ENCODE assay signal across 21 cellular contexts in the genomic region with DNA sequence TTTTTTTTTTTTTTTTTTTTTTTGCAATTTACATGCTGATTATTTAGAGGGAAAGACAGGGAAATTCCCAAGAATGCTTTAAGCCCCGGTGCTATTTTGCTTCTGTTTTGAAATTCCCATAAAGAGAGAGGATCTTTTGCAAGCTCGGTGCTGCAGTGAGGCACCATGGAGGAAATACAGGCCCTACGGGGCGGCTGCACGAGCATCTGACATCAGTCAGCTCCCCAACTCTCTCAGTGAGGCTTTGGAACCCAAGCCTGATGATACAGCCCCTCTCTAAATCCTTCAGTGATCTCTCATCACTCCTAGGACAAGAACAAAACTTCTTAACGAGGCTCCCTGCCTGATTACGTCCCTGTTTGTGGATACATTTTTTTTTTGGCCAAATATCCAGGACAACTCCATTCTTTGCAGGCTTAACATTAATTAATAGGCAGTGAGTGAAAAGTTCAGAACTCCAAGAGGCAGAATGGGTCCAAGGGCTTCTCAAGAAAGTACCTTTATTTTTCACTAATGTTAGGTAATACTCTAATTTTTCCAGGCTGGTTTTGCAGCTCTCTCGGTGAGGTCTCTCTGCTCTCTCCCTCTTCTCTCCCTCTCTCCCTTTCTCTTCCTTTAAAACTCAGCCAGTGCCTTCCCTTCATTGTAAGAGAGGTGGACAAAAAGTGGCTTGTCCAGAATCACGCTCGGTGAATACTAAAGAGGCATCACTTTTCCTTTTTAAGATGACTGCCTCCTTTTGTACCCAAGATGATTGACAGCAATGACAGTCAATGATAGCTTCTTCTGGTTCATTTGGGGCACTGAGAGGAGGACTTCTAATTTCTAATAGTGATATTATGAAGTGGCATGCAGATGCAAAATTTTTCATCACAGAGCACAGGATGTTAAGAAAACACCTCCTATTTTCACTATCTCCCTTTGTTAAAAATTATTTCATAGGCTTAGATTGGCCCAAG. TPM values are rescaled to one million over a fixed set of nuclear protein-coding genes. Genes with fewer than 3 reads are reported as not detected.
DNase-seq lines count a peak whose midpoint lies in the region; ATAC-seq and TF ChIP-seq lines count a peak whose summit lies in the region.
"Had no signal": no experiment of that assay in that cellular context is flagged by ENCODE, and none has a peak within 500 bp of the region (broad histone marks: within the 10 kb centered on the region; RNA-seq: fewer than 3 reads in every experiment).

No MANE protein-coding gene starts in this region.

- no peak overlapping the region for H3K27ac ChIP-seq in right cardiac atrium (ENCODE audit: low read length)

- H3K4me1 Mint-ChIP-seq in endothelial cell (ENCODE audit: unreplicated experiment): peaks cover 11% of the 10 kb centered on the region

- H3K4me1 ChIP-seq in right cardiac atrium (ENCODE audit: control insufficient read depth, insufficient read depth, low read length) (peaks cover 4% of the 10 kb centered on the region), neuron (ENCODE audit: insufficient read depth, low read length) (peaks cover 23% of the 10 kb centered on the region)

- H3K27ac Mint-ChIP-seq in endothelial cell (ENCODE audit: unreplicated experiment): no peak overlapping the region
- H3K27ac Mint-ChIP-seq: CD8-positive, alpha-beta T cell; IgD-negative memory B cell; natural killer cell; T-cell had no signal

- ATAC-seq in left ventricle myocardium superior (peak; percentile 13), right cardiac atrium (no peak), HG03432 (IDR thresholded peaks at IDR 0.05; ENCODE audit: unreplicated experiment) (no peak), GM19463 (IDR thresholded peaks at IDR 0.05; ENCODE audit: unreplicated experiment) (no peak)
- ATAC-seq: CD8-positive, alpha-beta T cell; natural killer cell; T-cell had no signal

- peak overlapping the region; percentile 42 for H3K4me3 Mint-ChIP-seq in endothelial cell (ENCODE audit: unreplicated experiment)
- H3K4me3 Mint-ChIP-seq: CD8-positive, alpha-beta T cell; IgD-negative memory B cell; natural killer cell; T-cell had no signal

- H3K4me3 ChIP-seq in right cardiac atrium (ENCODE audit: low read length): no peak overlapping the region
- no peak overlapping the region for H3K4me3 ChIP-seq in neuron (ENCODE audit: low read length)
- H3K4me3 ChIP-seq: upper lobe of left lung had no signal

- peak overlapping the region; percentile 53 for H2AFZ ChIP-seq in neuron (ENCODE audit: low read depth, low read length)

- DNase-seq in left ventricle myocardium superior (no peak), right cardiac atrium (no peak), endothelial cell (ENCODE audit: low spot score) (no peak), NCI-H187 (lab: John Stamatoyannopoulos, UW) (no peak), NK-92 (lab: John Stamatoyannopoulos, UW; ENCODE audit: unreplicated experiment) (no peak)
- DNase-seq: activated CD4-positive, CD25-positive, alpha-beta regulatory T cell; activated CD8-positive, alpha-beta memory T cell treated with anti-CD3 and anti-CD28 coated beads, Interleukin-2, amount 50 U/mL, for 4 hours; activated naive CD4-positive, alpha-beta T cell treated with Interleukin-2 at 50 U/mL for 16 hours; CD8-positive, alpha-beta T cell; natural killer cell; NCI-H1048; NCI-H774; T-cell had no signal

- no peak for TF ChIP-seq CTCF in endothelial cell (IDR thresholded peaks at IDR 0.05; ENCODE audit: unreplicated experiment)

- no peaks in the 10 kb centered on the region for H3K36me3 ChIP-seq in neuron (ENCODE audit: insufficient read depth, low read length)
- H3K36me3 ChIP-seq: upper lobe of left lung had no signal

- intact Hi-C loops in left ventricle myocardium superior (cut with micrococcal nuclease) (no loop called here), right cardiac atrium (cut with DNase I) (no loop called here)

- H3K9me3 ChIP-seq in right cardiac atrium (ENCODE audit: control insufficient read depth, low read length) (no peaks in the 10 kb centered on the region), neuron (ENCODE audit: low read length) (no peaks in the 10 kb centered on the region)
- H3K9me3 ChIP-seq: upper lobe of left lung had no signal

- H3K27me3 ChIP-seq in right cardiac atrium (ENCODE audit: control insufficient read depth, insufficient read depth): no peaks in the 10 kb centered on the region
- H3K27me3 ChIP-seq in neuron (ENCODE audit: insufficient read depth, low read length): no peaks in the 10 kb centered on the region
- H3K27me3 ChIP-seq: upper lobe of left lung had no signal

- no peaks in the 10 kb centered on the region for H3K9me3 Mint-ChIP-seq in endothelial cell (ENCODE audit: unreplicated experiment)
- H3K9me3 Mint-ChIP-seq: CD8-positive, alpha-beta T cell; IgD-negative memory B cell; natural killer cell; T-cell had no signal

- WGBS in right cardiac atrium: 49% methylated on average over 10 of the region's 10 CpGs

- no peaks in the 10 kb centered on the region for H3K36me3 Mint-ChIP-seq in endothelial cell (ENCODE audit: low read depth, unreplicated experiment)
- H3K36me3 Mint-ChIP-seq: CD8-positive, alpha-beta T cell; natural killer cell; T-cell had no signal

- H3K27me3 Mint-ChIP-seq in endothelial cell (ENCODE audit: unreplicated experiment): peaks cover 15% of the 10 kb centered on the region

RNA-seq across cellular contexts. Expression of gene CHI3L1, which starts 1.1 kb away (rescaled TPM):
- total RNA-seq in left ventricle myocardium superior: 1.0 TPM
- total RNA-seq in right cardiac atrium: 1 to 10 TPM in 3 of 4 donors, not detected in 1; 1.1 to 2.0 (median 1.3) TPM
- 4.9 TPM for polyA plus RNA-seq in right cardiac atrium
- 0.21 TPM for total RNA-seq in endothelial cell (ENCODE audit: unreplicated experiment)
- total RNA-seq: A673; CD8-positive, alpha-beta T cell; H4 had no signal
- polyA plus RNA-seq: IgD-negative memory B cell had no signal

RNA-seq across cellular contexts. Expression of gene MYBPH, which starts 12.0 kb away (rescaled TPM):
- not detected for total RNA-seq in left ventricle myocardium superior
- total RNA-seq in right cardiac atrium: not detected
- 0.07 TPM for polyA plus RNA-seq in right cardiac atrium
- not detected for total RNA-seq in endothelial cell (ENCODE audit: unreplicated experiment)
- total RNA-seq: A673; CD8-positive, alpha-beta T cell; H4; lower leg skin; natural killer cell; T-cell had no signal
- polyA plus RNA-seq: IgD-negative memory B cell had no signal

RNA-seq across cellular contexts. Expression of gene CHIT1, which starts 41.9 kb away (rescaled TPM):
- total RNA-seq in left ventricle myocardium superior (not detected), right cardiac atrium (under 1 TPM in 3 of 4 donors, not detected in 1; 0.25 to 0.64 (median 0.32) TPM), endothelial cell (ENCODE audit: unreplicated experiment) (not detected)
- 0.09 TPM for polyA plus RNA-seq in right cardiac atrium
- total RNA-seq: A673, H4 had no signal
